ENCODE assay signal across 8 cellular contexts in the genomic region with DNA sequence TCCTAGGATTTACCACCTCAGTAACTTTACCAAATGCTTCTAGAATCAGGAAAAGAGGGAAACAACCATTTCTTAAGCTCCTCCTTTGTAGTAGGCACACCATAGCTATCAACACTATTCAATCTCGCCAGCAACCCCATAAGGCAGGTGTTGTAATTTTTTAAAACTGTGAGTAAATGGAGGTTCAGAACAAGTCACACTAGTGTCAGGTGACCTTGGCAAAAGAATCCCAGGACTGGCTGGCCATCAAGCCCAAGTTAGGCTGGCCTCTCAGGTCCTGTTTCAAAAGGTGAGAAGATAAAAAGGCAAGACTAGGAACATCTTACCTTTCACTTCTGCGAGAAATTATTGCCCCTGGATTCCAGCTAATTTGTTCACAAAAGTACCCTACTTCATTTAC. TPM values are rescaled to one million over a fixed set of nuclear protein-coding genes. Genes with fewer than 3 reads are reported as not detected.
A peak's percentile ranks its signal among the peaks of the same experiment; 100 is the strongest.
DNase-seq lines count a peak whose midpoint lies in the region; ATAC-seq, FAIRE-seq and TF ChIP-seq lines count a peak whose summit lies in the region.

No MANE protein-coding gene starts in this region.

- no peak for ATAC-seq in A549

- H3K36me3 ChIP-seq in colonic mucosa (no peaks in the 10 kb centered on the region), mucosa of stomach (ENCODE audit: control insufficient read depth, insufficient read depth, low read length) (no peaks in the 10 kb centered on the region)

- H3K4me1 ChIP-seq in A549 (peaks cover 9% of the 10 kb centered on the region; the same call in 1 of the 3 replicates), colonic mucosa (peaks cover 8% of the 10 kb centered on the region), mucosa of stomach (ENCODE audit: control insufficient read depth, insufficient read depth, low read length) (peaks cover 9% of the 10 kb centered on the region)

- H3K4me3 ChIP-seq in A549 (peak overlapping the region; percentile 98), colonic mucosa (peak overlapping the region; percentile 99), mucosa of stomach (ENCODE audit: low read length) (peak overlapping the region; percentile 83)

- peak overlapping the region; percentile 93 to 99 for H3K27ac ChIP-seq in A549
- H3K27ac ChIP-seq in colonic mucosa = no peak overlapping the region

- no peaks in the 10 kb centered on the region for H3K36me3 Mint-ChIP-seq in IgD-negative memory B cell

- H3K27me3 Mint-ChIP-seq in IgD-negative memory B cell = no peaks in the 10 kb centered on the region

- no peak for TF ChIP-seq EP300 in A549 (IDR thresholded peaks at IDR 0.05)

- POLR2A ChIA-PET in A549 (lab: Yijun Ruan, JAX) = interaction anchor here (0.5 to 1.4 kb wide), 3 partner anchors 9 to 129 kb away, joined by 3 to 9 read pairs (median 3); no protein-coding TSS in a partner anchor

- H3K4me3 Mint-ChIP-seq in IgD-negative memory B cell = peak overlapping the region; percentile 88 to 95 (median 91)

- H3K27ac Mint-ChIP-seq in IgD-negative memory B cell = peak overlapping the region in 2 of 3 donors; percentile 59 to 92

- DNase-seq in A549 (ENCODE audit: low read depth in 1 of 2, low spot score in 1 of 2) = no peak
- no peak for DNase-seq in colonic mucosa
- no peak for DNase-seq in NCI-H226
- DNase-seq in NCI-H1417 (lab: John Stamatoyannopoulos, UW) = no peak
- DNase-seq in HuH-7 (ENCODE audit: low spot score) = no peak
- no peak for DNase-seq in activated CD4-positive, alpha-beta T cell treated with anti-CD3 and anti-CD28 coated beads for 48 hours

- CTCF ChIA-PET in A549 (lab: Yijun Ruan, JAX) = interaction anchor here (0.9 to 2.8 kb wide), 4 partner anchors 10 to 44 kb away, joined by 3 to 19 read pairs (median 4); no protein-coding TSS in a partner anchor

- peak overlapping the region; percentile 96 for H3K4me2 ChIP-seq in A549

- TF ChIP-seq CTCF in A549 (IDR thresholded peaks at IDR 0.05) (no peak), colonic mucosa (IDR thresholded peaks at IDR 0.05) (no peak)

- peak overlapping the region; percentile 94 to 95 for H3K9ac ChIP-seq in colonic mucosa (ENCODE audit: low read depth in 2 of 2, low read length in 2 of 2)
- H3K9ac ChIP-seq in mucosa of stomach (ENCODE audit: low read length) = peak overlapping the region; percentile 93

- TF ChIP-seq POLR2A in A549 (IDR thresholded peaks at IDR 0.05; ENCODE audit: low read length) = no peak

- intact Hi-C loops in colonic mucosa (cut with DNase I) = no loop called here

- 0% methylated on average over 2 of the region's 2 CpGs for WGBS in A549 (ENCODE audit: missing lambda C conversion rate)

- peaks cover 21 to 29% (median 24%) of the 10 kb centered on the region in 3 donors for H3K4me1 Mint-ChIP-seq in IgD-negative memory B cell

- H3K9me3 ChIP-seq in A549 = no peaks in the 10 kb centered on the region
- H3K9me3 ChIP-seq in colonic mucosa = no peaks in the 10 kb centered on the region
- no peaks in the 10 kb centered on the region for H3K9me3 ChIP-seq in mucosa of stomach (ENCODE audit: control insufficient read depth, low read length)

- H3K9me3 Mint-ChIP-seq in IgD-negative memory B cell = no peaks in the 10 kb centered on the region

- no peak for FAIRE-seq in A549 (lab: Jason Lieb, UNC)

- TF ChIP-seq RAD21 in A549 (conservative IDR thresholded peaks at IDR 0.05 in 1 of 2, IDR thresholded peaks at IDR 0.05 in 1 of 2) = no peak

- H3K27me3 ChIP-seq in colonic mucosa = no peaks in the 10 kb centered on the region
- no peaks in the 10 kb centered on the region for H3K27me3 ChIP-seq in mucosa of stomach (ENCODE audit: control insufficient read depth, insufficient read depth, low read length)

TF ChIP-seq in A549, 52 proteins besides CTCF, POLR2A, EP300 and RAD21:
- no peak for TF ChIP-seq MYC (IDR thresholded peaks at IDR 0.05; ENCODE audit: borderline replicate concordance, low read length)

RNA-seq across cellular contexts. Expression of a gene that starts 0.7 kb away (rescaled TPM):
- polyA plus RNA-seq in A549 (2011; rRNA removed) = 11.5 and 16.7 TPM in 2 replicates
- polyA plus RNA-seq in A549 (2012; cell fraction: cytosol; rRNA removed) = 13.2 and 15.4 TPM in 2 replicates
- polyA plus RNA-seq in A549 (2012; cell fraction: nucleus; rRNA removed) = 78.8 and 81.4 TPM in 2 replicates
- 19.8 to 22.6 TPM (median 21.0 TPM) in 3 replicates for polyA plus RNA-seq in A549 (2017; fragmentation: RNase III; extraction: RNeasy Plus Mini Kit Qiagen cat#74134 plus additional on column Dnase treatment)
- 17.9 and 20.0 TPM in 2 replicates for polyA minus RNA-seq in A549 (2011; rRNA and poly(A)+ RNA removed)
- 22.7 TPM for polyA plus RNA-seq in IgD-negative memory B cell
- 10 to 100 TPM; 20.1 to 37.4 TPM for total RNA-seq in colonic mucosa

RNA-seq across cellular contexts. Expression of a gene that starts 29.2 kb away (rescaled TPM):
- polyA plus RNA-seq in A549 (2011; rRNA removed) (9.4 and 11.0 TPM in 2 replicates), A549 (2017; fragmentation: RNase III; extraction: RNeasy Plus Mini Kit Qiagen cat#74134 plus additional on column Dnase treatment) (14.2 to 14.6 TPM (median 14.3 TPM) in 3 replicates), IgD-negative memory B cell (9.6 TPM)
- polyA plus RNA-seq in A549 (2012; cell fraction: cytosol; rRNA removed) = 13.5 and 18.0 TPM in 2 replicates
- 25.7 and 27.9 TPM in 2 replicates for polyA plus RNA-seq in A549 (2012; cell fraction: nucleus; rRNA removed)
- 5.4 and 6.5 TPM in 2 replicates for polyA minus RNA-seq in A549 (2011; rRNA and poly(A)+ RNA removed)
- 10 to 100 TPM in 1 of 2 donors, 1 to 10 TPM in 1; 9.5 to 15.3 TPM for total RNA-seq in colonic mucosa
